Comparison of ENCODE assay signal across 1 cellular context in the genomic region with DNA sequence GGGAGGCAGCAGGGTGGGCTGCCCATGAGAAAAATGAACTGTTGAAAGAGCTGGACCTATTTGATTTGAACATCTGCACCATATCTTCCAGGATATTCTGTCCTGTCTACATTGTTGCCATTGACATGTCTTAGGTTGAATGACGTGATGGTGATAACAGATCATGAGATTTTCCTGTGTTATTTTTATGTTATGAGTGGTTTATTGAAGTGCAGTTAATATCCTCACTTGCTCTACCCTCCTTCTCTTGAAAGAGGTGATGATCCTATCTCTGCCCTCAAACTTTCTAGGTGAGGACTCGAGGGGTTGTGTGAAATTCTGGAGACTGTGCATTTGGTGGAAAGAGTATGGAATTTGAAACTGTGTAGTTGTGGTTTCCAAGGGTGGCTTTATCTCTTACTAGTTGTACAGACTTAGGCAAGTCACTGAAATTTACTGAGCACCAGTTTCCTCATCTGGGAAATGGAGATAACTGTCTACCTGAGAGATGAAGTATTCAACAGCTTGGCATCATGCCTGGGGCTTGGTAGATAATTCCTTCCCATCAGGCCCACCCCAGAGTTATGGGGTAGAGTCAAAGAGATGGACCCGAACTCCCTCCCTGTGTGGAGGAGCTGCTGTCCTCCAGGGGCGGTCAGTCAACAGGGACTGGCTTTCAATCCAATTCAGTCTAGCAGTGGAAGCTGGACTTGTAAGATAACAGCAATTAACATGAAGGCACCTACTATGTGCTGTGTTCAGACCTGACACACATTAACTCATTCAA.
TF ChIP-seq lines count a peak whose summit lies in the region.

No MANE protein-coding gene starts in this region.

TF ChIP-seq in K562, 482 proteins besides CTCF, POLR2A, EP300 and RAD21 (continued from another document and continues in another):
- no peak for TF ChIP-seq YY1 (IDR thresholded peaks at IDR 0.05; ENCODE audit: borderline replicate concordance in 1 of 3, control insufficient read depth in 1 of 3, extremely low read depth in 1 of 3, insufficient read depth in 3 of 3, insufficient read length in 1 of 3, insufficient replicate concordance in 2 of 3, low read depth in 1 of 3, low read length in 2 of 3)
- no peak for TF ChIP-seq NRF1 (conservative IDR thresholded peaks at IDR 0.05 in 1 of 2, IDR thresholded peaks at IDR 0.05 in 1 of 2)
- TF ChIP-seq NR2C2 (CRISPR knock-in tag; IDR thresholded peaks at IDR 0.05): no peak
- 0 out of 2 replicates have a peak, but pooled peaks have one; percentile 10 for TF ChIP-seq NR2C2 (tag; IDR thresholded peaks at IDR 0.05)
- TF ChIP-seq, protein P1, sequence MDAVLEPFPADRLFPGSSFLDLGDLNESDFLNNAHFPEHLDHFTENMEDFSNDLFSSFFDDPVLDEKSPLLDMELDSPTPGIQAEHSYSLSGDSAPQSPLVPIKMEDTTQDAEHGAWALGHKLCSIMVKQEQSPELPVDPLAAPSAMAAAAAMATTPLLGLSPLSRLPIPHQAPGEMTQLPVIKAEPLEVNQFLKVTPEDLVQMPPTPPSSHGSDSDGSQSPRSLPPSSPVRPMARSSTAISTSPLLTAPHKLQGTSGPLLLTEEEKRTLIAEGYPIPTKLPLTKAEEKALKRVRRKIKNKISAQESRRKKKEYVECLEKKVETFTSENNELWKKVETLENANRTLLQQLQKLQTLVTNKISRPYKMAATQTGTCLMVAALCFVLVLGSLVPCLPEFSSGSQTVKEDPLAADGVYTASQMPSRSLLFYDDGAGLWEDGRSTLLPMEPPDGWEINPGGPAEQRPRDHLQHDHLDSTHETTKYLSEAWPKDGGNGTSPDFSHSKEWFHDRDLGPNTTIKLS (IDR thresholded peaks at IDR 0.05; ENCODE audit: borderline replicate concordance, low read depth): no peak
- no peak for TF ChIP-seq NR1H2 (CRISPR knock-in tag; IDR thresholded peaks at IDR 0.05)
- TF ChIP-seq GTF2F1 (IDR thresholded peaks at IDR 0.05; ENCODE audit: low read depth, low read length): no peak
- TF ChIP-seq ZNF395 (CRISPR knock-in tag; IDR thresholded peaks at IDR 0.05): 0 out of 2 replicates have a peak, but pooled peaks have one; percentile 39
- no peak for TF ChIP-seq ZNF124 (CRISPR knock-in tag; IDR thresholded peaks at IDR 0.05)
- no peak for TF ChIP-seq E2F3 (CRISPR knock-in tag; IDR thresholded peaks at IDR 0.05)
- TF ChIP-seq KDM2B (CRISPR knock-in tag; IDR thresholded peaks at IDR 0.05): no peak
- TF ChIP-seq ZNF57 (CRISPR knock-in tag; IDR thresholded peaks at IDR 0.05): no peak
- TF ChIP-seq COPS2 (conservative IDR thresholded peaks at IDR 0.05): no peak
- TF ChIP-seq FUS (optimal IDR thresholded peaks at IDR 0.05; ENCODE audit: low read depth, low read length): no peak
- peak; percentile 11; the same call in 1 of the 2 replicates for TF ChIP-seq DMBX1 (CRISPR knock-in tag; IDR thresholded peaks at IDR 0.05; ENCODE audit: borderline replicate concordance)
- TF ChIP-seq NR4A1 (CRISPR knock-in tag; IDR thresholded peaks at IDR 0.05): peak; percentile 45; the same call in 1 of the 2 replicates
- TF ChIP-seq NR4A1 (tag; IDR thresholded peaks at IDR 0.05): peak; percentile 48; the same call in 1 of the 2 replicates
- TF ChIP-seq NR3C1 (CRISPR knock-in tag; IDR thresholded peaks at IDR 0.05): no peak
- TF ChIP-seq ERF (CRISPR knock-in tag; IDR thresholded peaks at IDR 0.05): no peak
- TF ChIP-seq ZFPM2 (CRISPR knock-in tag; IDR thresholded peaks at IDR 0.05): no peak
- no peak for TF ChIP-seq BACH1 (tag; IDR thresholded peaks at IDR 0.05)
- TF ChIP-seq CTBP1 (IDR thresholded peaks at IDR 0.05; ENCODE audit: borderline replicate concordance): peak; percentile 93
- TF ChIP-seq, protein P2, sequence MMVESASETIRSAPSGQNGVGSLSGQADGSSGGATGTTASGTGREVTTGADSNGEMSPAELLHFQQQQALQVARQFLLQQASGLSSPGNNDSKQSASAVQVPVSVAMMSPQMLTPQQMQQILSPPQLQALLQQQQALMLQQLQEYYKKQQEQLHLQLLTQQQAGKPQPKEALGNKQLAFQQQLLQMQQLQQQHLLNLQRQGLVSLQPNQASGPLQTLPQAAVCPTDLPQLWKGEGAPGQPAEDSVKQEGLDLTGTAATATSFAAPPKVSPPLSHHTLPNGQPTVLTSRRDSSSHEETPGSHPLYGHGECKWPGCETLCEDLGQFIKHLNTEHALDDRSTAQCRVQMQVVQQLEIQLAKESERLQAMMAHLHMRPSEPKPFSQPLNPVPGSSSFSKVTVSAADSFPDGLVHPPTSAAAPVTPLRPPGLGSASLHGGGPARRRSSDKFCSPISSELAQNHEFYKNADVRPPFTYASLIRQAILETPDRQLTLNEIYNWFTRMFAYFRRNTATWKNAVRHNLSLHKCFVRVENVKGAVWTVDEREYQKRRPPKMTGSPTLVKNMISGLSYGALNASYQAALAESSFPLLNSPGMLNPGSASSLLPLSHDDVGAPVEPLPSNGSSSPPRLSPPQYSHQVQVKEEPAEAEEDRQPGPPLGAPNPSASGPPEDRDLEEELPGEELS (CRISPR knock-in tag; IDR thresholded peaks at IDR 0.05; ENCODE audit: borderline replicate concordance): no peak
- TF ChIP-seq CREM (IDR thresholded peaks at IDR 0.05; ENCODE audit: low read depth): peak; percentile 60
- no peak for TF ChIP-seq ZNF778 (CRISPR knock-in tag; IDR thresholded peaks at IDR 0.05)
- 0 out of 4 replicates have a peak, but pooled peaks of 1 of the 2 experiments have one; percentile 32 for TF ChIP-seq ETV6 (IDR thresholded peaks at IDR 0.05; ENCODE audit: borderline replicate concordance in 1 of 2, low read depth in 2 of 2, low read length in 1 of 2)
- TF ChIP-seq ETV6 (CRISPR knock-in tag; IDR thresholded peaks at IDR 0.05; ENCODE audit: borderline replicate concordance): no peak
- TF ChIP-seq, protein P3, sequence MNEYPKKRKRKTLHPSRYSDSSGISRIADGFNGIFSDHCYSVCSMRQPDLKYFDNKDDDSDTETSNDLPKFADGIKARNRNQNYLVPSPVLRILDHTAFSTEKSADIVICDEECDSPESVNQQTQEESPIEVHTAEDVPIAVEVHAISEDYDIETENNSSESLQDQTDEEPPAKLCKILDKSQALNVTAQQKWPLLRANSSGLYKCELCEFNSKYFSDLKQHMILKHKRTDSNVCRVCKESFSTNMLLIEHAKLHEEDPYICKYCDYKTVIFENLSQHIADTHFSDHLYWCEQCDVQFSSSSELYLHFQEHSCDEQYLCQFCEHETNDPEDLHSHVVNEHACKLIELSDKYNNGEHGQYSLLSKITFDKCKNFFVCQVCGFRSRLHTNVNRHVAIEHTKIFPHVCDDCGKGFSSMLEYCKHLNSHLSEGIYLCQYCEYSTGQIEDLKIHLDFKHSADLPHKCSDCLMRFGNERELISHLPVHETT (CRISPR knock-in tag; conservative IDR thresholded peaks at IDR 0.05 in 1 of 2, IDR thresholded peaks at IDR 0.05 in 1 of 2): no peak
- no peak for TF ChIP-seq THRA (IDR thresholded peaks at IDR 0.05)
- no peak for TF ChIP-seq ZNF589 (CRISPR knock-in tag; IDR thresholded peaks at IDR 0.05; ENCODE audit: low read depth)
- no peak for TF ChIP-seq ZNF586 (CRISPR knock-in tag; conservative IDR thresholded peaks at IDR 0.05)
- peak; percentile 81 for TF ChIP-seq ATF7 (IDR thresholded peaks at IDR 0.05)
- peak; percentile 85; the same call in 1 of the 2 replicates for TF ChIP-seq SMARCA4 (IDR thresholded peaks at IDR 0.05)
- no peak for TF ChIP-seq RBM34 (IDR thresholded peaks at IDR 0.05; ENCODE audit: borderline replicate concordance, insufficient read depth, low read length)
- TF ChIP-seq SNRNP70 (optimal IDR thresholded peaks at IDR 0.05; ENCODE audit: low read depth, low read length): no peak
- peak; percentile 17; the same call in 1 of the 2 replicates for TF ChIP-seq CREB1 (IDR thresholded peaks at IDR 0.05)
- no peak for TF ChIP-seq CREB1 (CRISPR knock-in tag; IDR thresholded peaks at IDR 0.05)
- no peak for TF ChIP-seq MECOM (CRISPR knock-in tag; IDR thresholded peaks at IDR 0.05)
- TF ChIP-seq GATAD2B (IDR thresholded peaks at IDR 0.05; ENCODE audit: borderline replicate concordance): no peak; the same call in 1 of the 2 replicates
- TF ChIP-seq, protein P4, sequence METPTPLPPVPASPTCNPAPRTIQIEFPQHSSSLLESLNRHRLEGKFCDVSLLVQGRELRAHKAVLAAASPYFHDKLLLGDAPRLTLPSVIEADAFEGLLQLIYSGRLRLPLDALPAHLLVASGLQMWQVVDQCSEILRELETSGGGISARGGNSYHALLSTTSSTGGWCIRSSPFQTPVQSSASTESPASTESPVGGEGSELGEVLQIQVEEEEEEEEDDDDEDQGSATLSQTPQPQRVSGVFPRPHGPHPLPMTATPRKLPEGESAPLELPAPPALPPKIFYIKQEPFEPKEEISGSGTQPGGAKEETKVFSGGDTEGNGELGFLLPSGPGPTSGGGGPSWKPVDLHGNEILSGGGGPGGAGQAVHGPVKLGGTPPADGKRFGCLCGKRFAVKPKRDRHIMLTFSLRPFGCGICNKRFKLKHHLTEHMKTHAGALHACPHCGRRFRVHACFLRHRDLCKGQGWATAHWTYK (CRISPR knock-in tag; IDR thresholded peaks at IDR 0.05): no peak
- no peak for TF ChIP-seq ZNF655 (CRISPR knock-in tag; IDR thresholded peaks at IDR 0.05)
- peak; percentile 48 for TF ChIP-seq BRD9 (IDR thresholded peaks at IDR 0.05; ENCODE audit: low read depth, partially characterized antibody)
- TF ChIP-seq MAFK (IDR thresholded peaks at IDR 0.05; ENCODE audit: low read length): no peak
- TF ChIP-seq HDAC3 (IDR thresholded peaks at IDR 0.05; ENCODE audit: borderline replicate concordance, partially characterized antibody): peak; percentile 60
- no peak for TF ChIP-seq RFX1 (IDR thresholded peaks at IDR 0.05)
- TF ChIP-seq ZBTB26 (CRISPR knock-in tag; IDR thresholded peaks at IDR 0.05): no peak
- TF ChIP-seq TCF3 (CRISPR knock-in tag; IDR thresholded peaks at IDR 0.05): peak; percentile 84
- TF ChIP-seq, protein P5, sequence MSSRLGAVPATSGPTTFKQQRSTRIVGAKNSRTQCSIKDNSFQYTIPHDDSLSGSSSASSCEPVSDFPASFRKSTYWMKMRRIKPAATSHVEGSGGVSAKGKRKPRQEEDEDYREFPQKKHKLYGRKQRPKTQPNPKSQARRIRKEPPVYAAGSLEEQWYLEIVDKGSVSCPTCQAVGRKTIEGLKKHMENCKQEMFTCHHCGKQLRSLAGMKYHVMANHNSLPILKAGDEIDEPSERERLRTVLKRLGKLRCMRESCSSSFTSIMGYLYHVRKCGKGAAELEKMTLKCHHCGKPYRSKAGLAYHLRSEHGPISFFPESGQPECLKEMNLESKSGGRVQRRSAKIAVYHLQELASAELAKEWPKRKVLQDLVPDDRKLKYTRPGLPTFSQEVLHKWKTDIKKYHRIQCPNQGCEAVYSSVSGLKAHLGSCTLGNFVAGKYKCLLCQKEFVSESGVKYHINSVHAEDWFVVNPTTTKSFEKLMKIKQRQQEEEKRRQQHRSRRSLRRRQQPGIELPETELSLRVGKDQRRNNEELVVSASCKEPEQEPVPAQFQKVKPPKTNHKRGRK (tag; IDR thresholded peaks at IDR 0.05): no peak
- TF ChIP-seq, protein P6, sequence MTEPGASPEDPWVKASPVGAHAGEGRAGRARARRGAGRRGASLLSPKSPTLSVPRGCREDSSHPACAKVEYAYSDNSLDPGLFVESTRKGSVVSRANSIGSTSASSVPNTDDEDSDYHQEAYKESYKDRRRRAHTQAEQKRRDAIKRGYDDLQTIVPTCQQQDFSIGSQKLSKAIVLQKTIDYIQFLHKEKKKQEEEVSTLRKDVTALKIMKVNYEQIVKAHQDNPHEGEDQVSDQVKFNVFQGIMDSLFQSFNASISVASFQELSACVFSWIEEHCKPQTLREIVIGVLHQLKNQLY (CRISPR knock-in tag; conservative IDR thresholded peaks at IDR 0.05): no peak
- peak; percentile 69 for TF ChIP-seq PML (IDR thresholded peaks at IDR 0.05; ENCODE audit: low read length)
